In the genomic region with DNA sequence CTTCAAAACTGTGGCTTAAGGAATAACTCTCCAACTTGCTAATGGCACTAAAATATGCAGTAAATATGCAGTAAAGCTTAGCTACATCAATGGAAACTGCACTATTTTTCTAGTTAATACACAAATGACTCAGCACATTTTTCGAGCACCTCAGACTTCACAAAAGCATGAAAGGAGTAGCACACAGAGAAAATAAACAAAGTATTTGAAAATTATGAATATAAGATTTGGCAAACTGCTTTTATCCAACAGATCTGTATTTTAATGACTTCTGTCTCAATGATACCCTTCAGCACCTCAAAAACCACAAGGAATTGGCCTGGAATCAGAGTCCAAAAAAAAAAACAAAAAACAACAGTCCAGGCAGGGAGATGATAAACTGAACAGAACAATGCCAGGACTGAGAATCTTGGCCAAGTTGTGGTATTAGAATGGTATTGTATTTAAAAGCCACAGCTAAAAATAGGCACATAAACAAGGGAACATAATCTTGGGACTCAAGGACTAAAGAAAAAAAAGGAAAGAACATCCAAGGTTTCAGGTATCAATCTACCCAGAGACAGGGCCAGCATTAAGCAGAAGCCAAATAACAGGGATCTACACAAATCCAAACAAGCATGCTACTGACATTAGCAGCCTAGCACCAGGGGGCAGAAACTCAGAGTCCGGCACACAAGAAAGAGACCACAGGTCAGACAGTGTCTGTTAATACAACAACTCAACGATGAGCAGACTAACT, we compare ENCODE assay signal across 8 cellular contexts. TPM values are rescaled to one million over a fixed set of nuclear protein-coding genes. Genes with fewer than 3 reads are reported as not detected.
DNase-seq lines count a peak whose midpoint lies in the region; ATAC-seq and TF ChIP-seq lines count a peak whose summit lies in the region.

No MANE protein-coding gene starts in this region.

- H3K27ac ChIP-seq in left lung (peak overlapping the region; percentile 38 to 70), upper lobe of right lung (peak overlapping the region; percentile 48)

- H3K4me1 Mint-ChIP-seq in MCF 10A (ENCODE audit: insufficient read depth, unreplicated experiment), result peaks cover 50% of the 10 kb centered on the region

- peaks cover 0 to 5% of the 10 kb centered on the region in 2 donors for H3K36me3 ChIP-seq in left lung
- peaks cover 7% of the 10 kb centered on the region for H3K36me3 ChIP-seq in upper lobe of right lung

- ATAC-seq in left lung, result peak; percentile 46
- ATAC-seq in upper lobe of right lung, result peak; percentile 38
- no peak for ATAC-seq in GM18517 (IDR thresholded peaks at IDR 0.05; ENCODE audit: unreplicated experiment)

- H3K4me1 ChIP-seq in left lung, result peaks cover 30 to 54% of the 10 kb centered on the region in 2 donors
- peaks cover 63% of the 10 kb centered on the region for H3K4me1 ChIP-seq in upper lobe of right lung

- H3K36me3 Mint-ChIP-seq in MCF 10A (ENCODE audit: insufficient read depth, unreplicated experiment), result peaks cover 24% of the 10 kb centered on the region

- H3K9me3 Mint-ChIP-seq in MCF 10A (ENCODE audit: unreplicated experiment), result peaks cover 3% of the 10 kb centered on the region

- CTCF ChIA-PET in MCF 10A (lab: Yijun Ruan, JAX), result interaction anchor here (0.6 to 2.9 kb wide), 5 partner anchors 10 to 232 kb away, joined by 3 to 9 read pairs (median 3); no protein-coding TSS in a partner anchor

- DNase-seq in NCI-H82 (lab: John Stamatoyannopoulos, UW) (peak; percentile 8), NCI-H82 treated with DMSO at 0.1 percent for 48 hours (lab: John Stamatoyannopoulos, UW; ENCODE audit: unreplicated experiment) (no peak), NCI-H2029 (lab: John Stamatoyannopoulos, UW) (peak; percentile 48), MCF 10A (ENCODE audit: unreplicated experiment) (peak; percentile 84), left lung (no peak), upper lobe of right lung (no peak), NOMO-1 (lab: John Stamatoyannopoulos, UW; ENCODE audit: unreplicated experiment in 2 of 2) (no peak)

- POLR2A ChIA-PET in MCF 10A (lab: Yijun Ruan, JAX), result interaction anchor here (0.6 to 3.6 kb wide), 5 partner anchors 9 to 223 kb away, joined by 3 to 35 read pairs (median 5); partner anchors contain the start of gene TMEM245

- peak overlapping the region; percentile 84 for H3K27ac Mint-ChIP-seq in MCF 10A (ENCODE audit: low read depth, unreplicated experiment)

- BruUV-seq in MCF 10A (replicated peaks; lab: Mats Ljungman, UMichigan), result no TSS peak

- TF ChIP-seq CTCF in MCF 10A (IDR thresholded peaks at IDR 0.05; ENCODE audit: unreplicated experiment) (no peak), left lung (IDR thresholded peaks at IDR 0.05) (no peak), upper lobe of right lung (IDR thresholded peaks at IDR 0.05) (peak; percentile 21)

- H3K4me3 Mint-ChIP-seq in MCF 10A (ENCODE audit: unreplicated experiment), result peak overlapping the region; percentile 7

- H3K4me3 ChIP-seq in left lung (no peak overlapping the region), upper lobe of right lung (no peak overlapping the region)

- no peaks in the 10 kb centered on the region for H3K9me3 ChIP-seq in left lung
- no peaks in the 10 kb centered on the region for H3K9me3 ChIP-seq in upper lobe of right lung

- H3K27me3 ChIP-seq in left lung, result no peaks in the 10 kb centered on the region
- no peaks in the 10 kb centered on the region for H3K27me3 ChIP-seq in upper lobe of right lung

- intact Hi-C loops in MCF 10A (cut with micrococcal nuclease) (loop anchor here (2.0 kb wide), 1 partner anchor 20 kb away; the partner anchor contains the start of gene TMEM245), left lung (cut with DNase I) (no loop called here), upper lobe of right lung (cut with DNase I) (no loop called here)

- no peaks in the 10 kb centered on the region for H3K27me3 Mint-ChIP-seq in MCF 10A (ENCODE audit: insufficient read depth, unreplicated experiment)

RNA-seq across cellular contexts. Expression of gene TMEM245, which starts 21.4 kb away (rescaled TPM):
- total RNA-seq in MCF 10A (2022), result 35.0 and 43.8 TPM in 2 replicates
- 10 to 100 TPM; 61.0 to 88.1 TPM for total RNA-seq in left lung
- total RNA-seq in upper lobe of right lung, result 92.1 TPM

Comparison
In these comparisons a context has a peak if more than half of its experiments do, and no peak if none do; other contexts are left out.
1. DNase-seq: peak in NCI-H82 (single experiment), NCI-H2029 (single experiment) and MCF 10A (single experiment); none in NCI-H82 treated with DMSO at 0.1 percent for 48 hours (single experiment), left lung (0 of 2), upper lobe of right lung (single experiment) and NOMO-1 (0 of 2).